8 cellular contexts compared by ENCODE assay signal in genomic region chr9:73149371-73150067, GRCh38. TPM values are rescaled to one million over a fixed set of nuclear protein-coding genes. Genes with fewer than 3 reads are reported as not detected.
DNase-seq lines count a peak whose midpoint lies in the region; ATAC-seq and TF ChIP-seq lines count a peak whose summit lies in the region.

No MANE protein-coding gene starts in this region.

- H3K27me3 ChIP-seq in A673 (replicated peaks; ENCODE audit: insufficient read depth, low read depth, low read length, poor library complexity) (no peaks in the 10 kb centered on the region), breast epithelium (no peaks in the 10 kb centered on the region), lung (ENCODE audit: control insufficient read depth, insufficient read depth) (no peaks in the 10 kb centered on the region), vagina (no peaks in the 10 kb centered on the region)

- WGBS in lung, 2 donors, result 14 to 23% methylated on average over 4 of the region's 4 CpGs

- intact Hi-C loops in A673 (cut with micrococcal nuclease; ENCODE audit: unreplicated experiment) (no loop called here), breast epithelium (cut with DNase I; ENCODE audit: low total_unique reads) (no loop called here), vagina (cut with DNase I) (no loop called here)

- H3K4me3 ChIP-seq in A673 (ENCODE audit: low read depth, low read length, poor library complexity, severe bottlenecking) (peak overlapping the region; percentile 18), breast epithelium (peak overlapping the region in 1 of 3 donors; percentile 14), lung (no peak overlapping the region), vagina (no peak overlapping the region)

- POLR2A ChIA-PET in A673 (lab: Charles Lee; ENCODE audit: low non-redundant PET), result no interaction called here

- peak overlapping the region; percentile 90 for H3K27ac ChIP-seq in A673 (ENCODE audit: low read depth, low read length, poor library complexity, severe bottlenecking)
- H3K27ac ChIP-seq in breast epithelium, result peak overlapping the region; percentile 68 to 75
- peak overlapping the region in 1 of 2 donors; percentile 4 for H3K27ac ChIP-seq in lung (ENCODE audit: low read depth in 1 of 2, low read length in 1 of 2)
- H3K27ac ChIP-seq in vagina, result peak overlapping the region; percentile 91

- no TSS peak for BruUV-seq in A673 (replicated peaks; lab: Mats Ljungman, UMichigan)

- TF ChIP-seq POLR2A in GM18505 (IDR thresholded peaks at IDR 0.05; ENCODE audit: borderline replicate concordance, extremely low read depth, insufficient read depth, insufficient read length) (no peak), breast epithelium (IDR thresholded peaks at IDR 0.05) (no peak), vagina (IDR thresholded peaks at IDR 0.05) (no peak)

- ATAC-seq in GM18505 (IDR thresholded peaks at IDR 0.05; ENCODE audit: unreplicated experiment) (peak; percentile 75), HG02870 (IDR thresholded peaks at IDR 0.05; ENCODE audit: unreplicated experiment) (peak; percentile 78), lung (ENCODE audit: insufficient read depth, low FRiP score) (peak; percentile 70)

- TF ChIP-seq CTCF in A673 (conservative IDR thresholded peaks at IDR 0.05; ENCODE audit: low read depth, low read length) (no peak), breast epithelium (IDR thresholded peaks at IDR 0.05) (no peak), lung (IDR thresholded peaks at IDR 0.05; ENCODE audit: control extremely low read depth, extremely low read depth) (no peak), vagina (IDR thresholded peaks at IDR 0.05) (no peak)

- peak; percentile 77 for DNase-seq in A673 (ENCODE audit: low spot score)
- peak; percentile 89 for DNase-seq in NCI-H69 (lab: John Stamatoyannopoulos, UW)
- DNase-seq in breast epithelium (ENCODE audit: low spot score in 2 of 2), result no peak
- no peak for DNase-seq in lung (ENCODE audit: low spot score)
- no peak for DNase-seq in vagina (ENCODE audit: extremely low spot score in 2 of 2)
- no peak for DNase-seq in NCI-H1694 treated with DMSO at 0.1 percent for 48 hours (lab: John Stamatoyannopoulos, UW)

- H3K36me3 ChIP-seq in A673 (ENCODE audit: insufficient read depth, low read length, poor library complexity, severe bottlenecking), result no peaks in the 10 kb centered on the region
- H3K36me3 ChIP-seq in breast epithelium, result no peaks in the 10 kb centered on the region
- no peaks in the 10 kb centered on the region for H3K36me3 ChIP-seq in lung (ENCODE audit: control insufficient read depth in 2 of 2, insufficient read depth in 2 of 2, low read length in 2 of 2)
- H3K36me3 ChIP-seq in vagina, result no peaks in the 10 kb centered on the region

- CTCF ChIA-PET in A673 (lab: Charles Lee), result interaction anchor here (0.5 kb wide), 1 partner anchor 175 kb away, joined by 5 read pairs; no protein-coding TSS in a partner anchor

- H3K4me1 ChIP-seq in A673 (ENCODE audit: insufficient read depth, low read length, poor library complexity, severe bottlenecking) (peaks cover 63% of the 10 kb centered on the region), breast epithelium (peaks cover 0 to 8% of the 10 kb centered on the region in 2 donors), lung (ENCODE audit: control insufficient read depth in 2 of 2, insufficient read depth in 2 of 2, low read length in 2 of 2) (peaks cover 5 to 6% of the 10 kb centered on the region in 2 donors), vagina (peaks cover 52% of the 10 kb centered on the region)

- H3K9me3 ChIP-seq in A673 (ENCODE audit: low read depth, low read length, poor library complexity, severe bottlenecking), result no peaks in the 10 kb centered on the region
- H3K9me3 ChIP-seq in breast epithelium, result no peaks in the 10 kb centered on the region
- H3K9me3 ChIP-seq in lung (ENCODE audit: control insufficient read depth in 2 of 2, insufficient read depth in 1 of 2, low read length in 1 of 2), result no peaks in the 10 kb centered on the region
- no peaks in the 10 kb centered on the region for H3K9me3 ChIP-seq in vagina

RNA-seq across cellular contexts. Expression of gene ANXA1, which starts 2.1 kb away (rescaled TPM):
- total RNA-seq in A673 (2021) (338 and 430 TPM in 2 replicates), breast epithelium (100 to 1,000 TPM; 364 to 729 (median 628) TPM), lung (100 to 1,000 TPM; 234 to 384 TPM), vagina (834 TPM)
- polyA plus RNA-seq in lung, result 100 to 1,000 TPM; 437 to 477 TPM

Comparison
In these comparisons a context has a peak if more than half of its experiments do, and no peak if none do; other contexts are left out.
1. DNase-seq: peak in A673 (single experiment) and NCI-H69 (single experiment); none in breast epithelium (0 of 2), lung (single experiment), vagina (0 of 2) and NCI-H1694 treated with DMSO at 0.1 percent for 48 hours (single experiment).
2. Peak in every context shown above with its lines, with median percentiles within 50 percentile points of each other: ATAC-seq.